1 cellular context compared by ENCODE assay signal in genomic region chr3:197942956-197943556, GRCh38.
TF ChIP-seq lines count a peak whose summit lies in the region.

No MANE protein-coding gene starts in this region.

TF ChIP-seq in SK-N-SH, 30 proteins besides CTCF, POLR2A, EP300 and RAD21 (continued from another document):
- TF ChIP-seq PBX3 (IDR thresholded peaks at IDR 0.05) (peak; percentile 42; the same call in 1 of the 2 replicates), EZH2phosphoT487 (IDR thresholded peaks at IDR 0.05; ENCODE audit: borderline replicate concordance, low read depth) (no peak)
